Comparison of ENCODE assay signal across 20 cellular contexts in genomic region chr2:214730248-214730647, GRCh38.
"Had no signal": no experiment of that assay in that cellular context is flagged by ENCODE, and none has a peak within 500 bp of the region (broad histone marks: within the 10 kb centered on the region; RNA-seq: fewer than 3 reads in every experiment).

No MANE protein-coding gene starts in this region.

- H3K27ac Mint-ChIP-seq: activated CD4-positive, alpha-beta T cell treated with anti-CD3 and anti-CD28 coated beads, Interleukin-2, amount 10 ng/mL, durations not matched to agents 24 days and 14 days; activated CD8-positive, alpha-beta T cell treated with anti-CD3 and anti-CD28 coated beads, Interleukin-2, amount 10 ng/mL, durations not matched to agents 7 days and 5 days; activated naive CD4-positive, alpha-beta T cell treated with anti-CD3 and anti-CD28 coated beads for 36 hours; activated T-cell treated with anti-CD3 and anti-CD28 coated beads, Interleukin-2, amount 50 U/mL, for 24 hours; naive thymus-derived CD4-positive, alpha-beta T cell; stimulated activated effector memory CD8-positive, alpha-beta T cell treated with anti-CD3 and anti-CD28 coated beads, Interleukin-12 subunit alpha, Interleukin-12 subunit beta, amount 100 ng/mL, for 72 hours had no signal

- H3K4me3 ChIP-seq: ascending aorta, cardiac muscle cell, dorsolateral prefrontal cortex, left ventricle myocardium inferior, ovary, psoas muscle, stomach had no signal

- H3K4me3 Mint-ChIP-seq: activated CD4-positive, alpha-beta T cell treated with anti-CD3 and anti-CD28 coated beads, Interleukin-2, amount 10 ng/mL, durations not matched to agents 24 days and 14 days; activated CD8-positive, alpha-beta T cell treated with anti-CD3 and anti-CD28 coated beads, Interleukin-2, amount 10 ng/mL, durations not matched to agents 7 days and 5 days; activated naive CD4-positive, alpha-beta T cell treated with anti-CD3 and anti-CD28 coated beads for 36 hours; activated T-cell treated with anti-CD3 and anti-CD28 coated beads, Interleukin-2, amount 50 U/mL, for 24 hours; naive thymus-derived CD4-positive, alpha-beta T cell; stimulated activated effector memory CD8-positive, alpha-beta T cell treated with anti-CD3 and anti-CD28 coated beads, Interleukin-12 subunit alpha, Interleukin-12 subunit beta, amount 100 ng/mL, for 72 hours had no signal

- DNase-seq: activated CD4-positive, alpha-beta T cell treated with anti-CD3 and anti-CD28 coated beads, Interleukin-2, amount 10 ng/mL, durations not matched to agents 24 days and 14 days; activated CD8-positive, alpha-beta T cell treated with anti-CD3 and anti-CD28 coated beads, Interleukin-2, amount 10 ng/mL, durations not matched to agents 7 days and 5 days; activated naive CD4-positive, alpha-beta T cell treated with anti-CD3 and anti-CD28 coated beads for 36 hours; activated T-cell treated with anti-CD3 and anti-CD28 coated beads, Interleukin-2, amount 50 U/mL, for 24 hours; dorsolateral prefrontal cortex; head of caudate nucleus; left ventricle myocardium inferior; mammary epithelial cell; naive thymus-derived CD4-positive, alpha-beta T cell; ovary; psoas muscle; right cardiac atrium; small intestine; stimulated activated CD4-positive, alpha-beta T cell treated with anti-CD3 and anti-CD28 coated beads, Interleukin-4, amount 100 ng/mL, for 1 hour; stomach; T1000; trophoblast cell had no signal

- H3K9me3 Mint-ChIP-seq: activated CD4-positive, alpha-beta T cell treated with anti-CD3 and anti-CD28 coated beads, Interleukin-2, amount 10 ng/mL, durations not matched to agents 24 days and 14 days; activated naive CD4-positive, alpha-beta T cell treated with anti-CD3 and anti-CD28 coated beads for 36 hours; activated T-cell treated with anti-CD3 and anti-CD28 coated beads, Interleukin-2, amount 50 U/mL, for 24 hours; naive thymus-derived CD4-positive, alpha-beta T cell; stimulated activated effector memory CD8-positive, alpha-beta T cell treated with anti-CD3 and anti-CD28 coated beads, Interleukin-12 subunit alpha, Interleukin-12 subunit beta, amount 100 ng/mL, for 72 hours had no signal

- H3K4me1 Mint-ChIP-seq: activated CD4-positive, alpha-beta T cell treated with anti-CD3 and anti-CD28 coated beads, Interleukin-2, amount 10 ng/mL, durations not matched to agents 24 days and 14 days; stimulated activated effector memory CD8-positive, alpha-beta T cell treated with anti-CD3 and anti-CD28 coated beads, Interleukin-12 subunit alpha, Interleukin-12 subunit beta, amount 100 ng/mL, for 72 hours had no signal

- H3K4me1 ChIP-seq: ascending aorta, psoas muscle, stomach had no signal

- H3K36me3 ChIP-seq: ovary had no signal

- H3K9me3 ChIP-seq: ascending aorta, left ventricle myocardium inferior, ovary, psoas muscle, stomach had no signal

- H3K27me3 ChIP-seq: ascending aorta, cardiac muscle cell, dorsolateral prefrontal cortex, ovary, stomach had no signal

- ATAC-seq: activated CD8-positive, alpha-beta T cell treated with anti-CD3 and anti-CD28 coated beads, Interleukin-2, amount 10 ng/mL, durations not matched to agents 7 days and 5 days; naive thymus-derived CD4-positive, alpha-beta T cell; psoas muscle; right cardiac atrium had no signal

- H3K27me3 Mint-ChIP-seq: activated CD4-positive, alpha-beta T cell treated with anti-CD3 and anti-CD28 coated beads, Interleukin-2, amount 10 ng/mL, durations not matched to agents 24 days and 14 days; activated T-cell treated with anti-CD3 and anti-CD28 coated beads, Interleukin-2, amount 50 U/mL, for 24 hours; naive thymus-derived CD4-positive, alpha-beta T cell had no signal
